12 cellular contexts compared by ENCODE assay signal in genomic region chr10:80133221-80133620, GRCh38. TPM values are rescaled to one million over a fixed set of nuclear protein-coding genes. Genes with fewer than 3 reads are reported as not detected.
DNase-seq lines count a peak whose midpoint lies in the region; ATAC-seq, FAIRE-seq and TF ChIP-seq lines count a peak whose summit lies in the region.
"Had no signal": no experiment of that assay in that cellular context is flagged by ENCODE, and none has a peak within 500 bp of the region (broad histone marks: within the 10 kb centered on the region; RNA-seq: fewer than 3 reads in every experiment).

No MANE protein-coding gene starts in this region.

- peaks cover 34% of the 10 kb centered on the region for H3K4me1 Mint-ChIP-seq in neural crest cell
- H3K4me1 Mint-ChIP-seq: immature natural killer cell had no signal

- ATAC-seq in HepG2 (no peak), right lobe of liver (no peak), GM21786 (IDR thresholded peaks at IDR 0.05; ENCODE audit: unreplicated experiment) (no peak)

- no peak overlapping the region for H3K27ac Mint-ChIP-seq in neural crest cell (ENCODE audit: unreplicated experiment)

- intact Hi-C loops in HepG2 (cut with micrococcal nuclease; ENCODE audit: unreplicated experiment) (no loop called here), right lobe of liver (cut with DNase I) (no loop called here), vagina (cut with DNase I) (loop anchor here (10.0 kb wide), 1 partner anchor 68 kb away; no protein-coding TSS in a partner anchor)

- H4K20me1 ChIP-seq in HepG2 (ENCODE audit: insufficient read depth, low read length), result no peaks in the 10 kb centered on the region
- H4K20me1 ChIP-seq: BLaER1 had no signal

- H3K9me3 Mint-ChIP-seq in neural crest cell, result no peaks in the 10 kb centered on the region
- H3K9me3 Mint-ChIP-seq: immature natural killer cell had no signal

- H3K27me3 ChIP-seq in HepG2 (ENCODE audit: control insufficient read depth in 1 of 2, insufficient read depth in 2 of 2, low read length in 2 of 2) (peaks cover 9 to 30% of the 10 kb centered on the region in 2 experiments), right lobe of liver (no peaks in the 10 kb centered on the region), vagina (no peaks in the 10 kb centered on the region)
- H3K27me3 ChIP-seq: BLaER1 had no signal

- H3K4me1 ChIP-seq in HepG2 (ENCODE audit: insufficient read depth, low read length) (0 out of 2 replicates have a peak, but pooled peaks cover 5% of the 10 kb centered on the region), right lobe of liver (peaks cover 0 to 9% (median 0%) of the 10 kb centered on the region in 4 donors), vagina (peaks cover 40% of the 10 kb centered on the region)

- H3K36me3 ChIP-seq in HepG2 (replicated peaks in 1 of 2; ENCODE audit: control insufficient read depth in 1 of 2, insufficient read depth in 2 of 2, low read length in 2 of 2), result no peaks in the 10 kb centered on the region
- H3K36me3 ChIP-seq in right lobe of liver, result no peaks in the 10 kb centered on the region
- no peaks in the 10 kb centered on the region for H3K36me3 ChIP-seq in vagina
- H3K36me3 ChIP-seq: BLaER1 had no signal

- peaks cover 35% of the 10 kb centered on the region for H3K27me3 Mint-ChIP-seq in neural crest cell (ENCODE audit: low read depth)

- TF ChIP-seq CTCF in HepG2 (CRISPR knock-in tag; IDR thresholded peaks at IDR 0.05) (no peak), right lobe of liver (IDR thresholded peaks at IDR 0.05) (no peak), neural crest cell (conservative IDR thresholded peaks at IDR 0.05) (no peak), vagina (IDR thresholded peaks at IDR 0.05) (no peak)

- H3K4me3 ChIP-seq in HepG2 (replicated peaks in 1 of 3; ENCODE audit: insufficient read depth in 1 of 3, low read depth in 2 of 3, low read length in 3 of 3) (no peak overlapping the region), right lobe of liver (peak overlapping the region in 1 of 3 donors; percentile 31), vagina (peak overlapping the region; percentile 52 to 67)
- H3K4me3 ChIP-seq: BLaER1 had no signal

- POLR2A ChIA-PET in HepG2 (lab: Yijun Ruan, JAX), result no interaction called here

- FAIRE-seq in HepG2 (lab: Jason Lieb, UNC), result no peak

- H3K9ac ChIP-seq in HepG2 (ENCODE audit: insufficient read depth, low read depth, low read length), result no peak overlapping the region
- H3K9ac ChIP-seq: BLaER1 had no signal

- no peaks in the 10 kb centered on the region for H3K79me2 ChIP-seq in HepG2 (ENCODE audit: insufficient read depth, low read length)

- H3K4me3 Mint-ChIP-seq in neural crest cell, result peak overlapping the region; percentile 73
- H3K4me3 Mint-ChIP-seq: immature natural killer cell had no signal

- no peaks in the 10 kb centered on the region for H3K36me3 Mint-ChIP-seq in neural crest cell (ENCODE audit: low read depth)

- 0 out of 2 replicates have a peak overlapping the region, but pooled peaks have one; percentile 57 for H3K4me2 ChIP-seq in HepG2 (ENCODE audit: low read depth, low read length)
- H3K4me2 ChIP-seq: BLaER1 had no signal

- CTCF ChIA-PET in HepG2 (lab: Yijun Ruan, JAX; ENCODE audit: low intra/inter-chr PET ratio, low total read pairs), result no interaction called here

- no TSS peak for BruUV-seq in HepG2 (replicated peaks; lab: Mats Ljungman, UMichigan)

- 21% methylated on average over 6 of the region's 6 CpGs for WGBS in HepG2 (ENCODE audit: low lambda C conversion rate)
- WGBS in right lobe of liver (ENCODE audit: insufficient coverage, low coverage, low lambda C conversion rate, missing lambda C conversion rate), result 19% methylated on average over 2 of the region's 6 CpGs

- TF ChIP-seq EP300 in HepG2 (IDR thresholded peaks at IDR 0.05; ENCODE audit: low read depth in 2 of 2, low read length in 2 of 2) (no peak), HepG2 (CRISPR knock-in tag; IDR thresholded peaks at IDR 0.05; ENCODE audit: borderline replicate concordance) (no peak)

- no peak for TF ChIP-seq RAD21 in HepG2 (CRISPR knock-in tag; IDR thresholded peaks at IDR 0.05)

- H3K9me3 ChIP-seq in HepG2 (ENCODE audit: low read length) (no peaks in the 10 kb centered on the region), right lobe of liver (no peaks in the 10 kb centered on the region), vagina (no peaks in the 10 kb centered on the region)
- H3K9me3 ChIP-seq: BLaER1 had no signal

- in situ Hi-C loops in HepG2 (cut with HindIII; ENCODE audit: extremely low pct_ligation_motif_present, low pct_unique_long_range_greater_than_20kb), result no loop called here

- DNase-seq in HepG2 (ENCODE audit: low spot score) (no peak), right lobe of liver (no peak), fibroblast of the conjunctiva (ENCODE audit: low read depth) (peak; percentile 65), neural crest cell (ENCODE audit: low read depth, low spot score) (no peak), vagina (ENCODE audit: extremely low spot score in 2 of 2) (peak in 1 of 2 donors; percentile 89), T-helper 9 cell (no peak), superior temporal gyrus (ENCODE audit: extremely low spot score) (no peak)
- DNase-seq: activated CD4-positive, alpha-beta T cell treated with anti-CD3 and anti-CD28 coated beads for 4 hours; immature natural killer cell; NCI-H1092 had no signal

- TF ChIP-seq POLR2A in HepG2 (IDR thresholded peaks at IDR 0.05; ENCODE audit: insufficient read depth in 1 of 2, low read depth in 2 of 2, low read length in 2 of 2) (no peak), right lobe of liver (IDR thresholded peaks at IDR 0.05) (no peak), vagina (IDR thresholded peaks at IDR 0.05) (peak in 1 of 2 donors; percentile 47)

- H3K27ac ChIP-seq in HepG2 (ENCODE audit: extremely low read length, insufficient read depth, low read length), result no peak overlapping the region
- no peak overlapping the region for H3K27ac ChIP-seq in right lobe of liver
- peak overlapping the region; percentile 85 for H3K27ac ChIP-seq in vagina
- H3K27ac ChIP-seq: BLaER1 had no signal

- H2AFZ ChIP-seq in HepG2 (ENCODE audit: low read length), result no peak overlapping the region

TF ChIP-seq in HepG2, 621 proteins besides CTCF, POLR2A, EP300 and RAD21 (continues in another document):
- TF ChIP-seq ZNF616 (CRISPR knock-in tag; IDR thresholded peaks at IDR 0.05; ENCODE audit: low read depth), result no peak

RNA-seq across cellular contexts. Expression of gene PLAC9, which starts 0.7 kb away (rescaled TPM):
- not detected in 2 replicates for total RNA-seq in HepG2 (2016; rRNA removed; fragmentation: Illumina TruSeq; extraction: Trizol)
- not detected in 2 replicates for total RNA-seq in HepG2 (2016; cell fraction: cytosol; rRNA removed; fragmentation: Illumina TruSeq; extraction: Trizol; ENCODE audit: low read depth)
- not detected in 2 replicates for total RNA-seq in HepG2 (2016; cell fraction: insoluble cytoplasmic fraction; rRNA removed; fragmentation: Illumina TruSeq; extraction: Trizol)
- total RNA-seq in HepG2 (2016; cell fraction: membrane; rRNA removed; fragmentation: Illumina TruSeq; extraction: Trizol), result not detected in 2 replicates
- not detected in 2 replicates for total RNA-seq in HepG2 (2016; cell fraction: nucleus; rRNA removed; fragmentation: Illumina TruSeq; extraction: Trizol)
- not detected in 2 replicates for polyA plus RNA-seq in HepG2 (2011; rRNA removed)
- not detected in 2 replicates for polyA plus RNA-seq in HepG2 (2011; cell fraction: cytosol; rRNA removed)
- not detected in 2 replicates for polyA plus RNA-seq in HepG2 (2011; cell fraction: nucleus; rRNA removed)
- not detected in 2 replicates for polyA plus RNA-seq in HepG2 (2012)
- not detected in 2 replicates for polyA plus RNA-seq in HepG2 (2016; cell fraction: cytosol; fragmentation: Illumina TruSeq; extraction: Trizol; ENCODE audit: low read depth)
- polyA plus RNA-seq in HepG2 (2016; cell fraction: insoluble cytoplasmic fraction; fragmentation: Illumina TruSeq; extraction: Trizol; ENCODE audit: low read depth), result not detected in 2 replicates
- polyA plus RNA-seq in HepG2 (2016; cell fraction: membrane; fragmentation: Illumina TruSeq; extraction: Trizol; ENCODE audit: low read depth), result not detected in 2 replicates
- polyA plus RNA-seq in HepG2 (2016; cell fraction: nucleus; fragmentation: Illumina TruSeq; extraction: Trizol; ENCODE audit: insufficient read depth, low read depth), result not detected in 2 replicates
- polyA minus RNA-seq in HepG2 (2011; rRNA and poly(A)+ RNA removed; ENCODE audit: low replicate concordance), result not detected in 2 replicates
- polyA minus RNA-seq in HepG2 (2011; cell fraction: cytosol; rRNA and poly(A)+ RNA removed), result not detected in 2 replicates
- polyA minus RNA-seq in HepG2 (2011; cell fraction: nucleus; rRNA and poly(A)+ RNA removed), result not detected in 2 replicates
- 1 to 10 TPM in 4 of 6 experiments, under 1 TPM in 1, not detected in 1; 0.78 to 3.9 (median 2.2) TPM for total RNA-seq in right lobe of liver
- total RNA-seq in neural crest cell, result 24.1 and 27.5 TPM in 2 replicates
- 61.4 TPM for total RNA-seq in vagina
- polyA plus RNA-seq: immature natural killer cell had no signal

RNA-seq across cellular contexts. Expression of gene TMEM254, which starts 54.8 kb away (rescaled TPM):
- 8.4 and 11.2 TPM in 2 replicates for total RNA-seq in HepG2 (2016; rRNA removed; fragmentation: Illumina TruSeq; extraction: Trizol)
- 1.9 and 3.5 TPM in 2 replicates for total RNA-seq in HepG2 (2016; cell fraction: cytosol; rRNA removed; fragmentation: Illumina TruSeq; extraction: Trizol; ENCODE audit: low read depth)
- total RNA-seq in HepG2 (2016; cell fraction: insoluble cytoplasmic fraction; rRNA removed; fragmentation: Illumina TruSeq; extraction: Trizol), result 9.0 and 11.1 TPM in 2 replicates
- total RNA-seq in HepG2 (2016; cell fraction: membrane; rRNA removed; fragmentation: Illumina TruSeq; extraction: Trizol), result 5.3 and 8.2 TPM in 2 replicates
- total RNA-seq in HepG2 (2016; cell fraction: nucleus; rRNA removed; fragmentation: Illumina TruSeq; extraction: Trizol), result 11.5 and 12.9 TPM in 2 replicates
- 30.7 and 39.0 TPM in 2 replicates for polyA plus RNA-seq in HepG2 (2011; rRNA removed)
- 29.5 and 30.9 TPM in 2 replicates for polyA plus RNA-seq in HepG2 (2011; cell fraction: cytosol; rRNA removed)
- polyA plus RNA-seq in HepG2 (2011; cell fraction: nucleus; rRNA removed), result 13.9 and 15.1 TPM in 2 replicates
- polyA plus RNA-seq in HepG2 (2012), result 11.6 and 17.3 TPM in 2 replicates
- 3.6 and 5.2 TPM in 2 replicates for polyA plus RNA-seq in HepG2 (2016; cell fraction: cytosol; fragmentation: Illumina TruSeq; extraction: Trizol; ENCODE audit: low read depth)
- polyA plus RNA-seq in HepG2 (2016; cell fraction: insoluble cytoplasmic fraction; fragmentation: Illumina TruSeq; extraction: Trizol; ENCODE audit: low read depth), result 15.9 and 17.4 TPM in 2 replicates
- 8.0 and 8.5 TPM in 2 replicates for polyA plus RNA-seq in HepG2 (2016; cell fraction: membrane; fragmentation: Illumina TruSeq; extraction: Trizol; ENCODE audit: low read depth)
- 28.7 and 29.3 TPM in 2 replicates for polyA plus RNA-seq in HepG2 (2016; cell fraction: nucleus; fragmentation: Illumina TruSeq; extraction: Trizol; ENCODE audit: insufficient read depth, low read depth)
- polyA minus RNA-seq in HepG2 (2011; rRNA and poly(A)+ RNA removed; ENCODE audit: low replicate concordance), result 19.7 and 51.1 TPM in 2 replicates
- polyA minus RNA-seq in HepG2 (2011; cell fraction: cytosol; rRNA and poly(A)+ RNA removed), result 10.8 and 10.9 TPM in 2 replicates
- 9.6 and 13.9 TPM in 2 replicates for polyA minus RNA-seq in HepG2 (2011; cell fraction: nucleus; rRNA and poly(A)+ RNA removed)
- total RNA-seq in right lobe of liver, result 10 to 100 TPM; 18.1 to 33.7 (median 30.8) TPM
- 30.6 and 33.8 TPM in 2 replicates for total RNA-seq in neural crest cell
- 10.3 TPM for total RNA-seq in vagina

Comparison
In these comparisons a context has a peak if more than half of its experiments do, and no peak if none do; other contexts are left out.
1. H3K4me3 ChIP-seq: peak in vagina (2 of 2); none in HepG2 (0 of 3).